19 cellular contexts compared by ENCODE assay signal in genomic region chr15:75063338-75063737, GRCh38. TPM values are rescaled to one million over a fixed set of nuclear protein-coding genes. Genes with fewer than 3 reads are reported as not detected.
A peak's percentile ranks its signal among the peaks of the same experiment; 100 is the strongest.
DNase-seq lines count a peak whose midpoint lies in the region; ATAC-seq and TF ChIP-seq lines count a peak whose summit lies in the region.
"Had no signal": no experiment of that assay in that cellular context is flagged by ENCODE, and none has a peak within 500 bp of the region (broad histone marks: within the 10 kb centered on the region; RNA-seq: fewer than 3 reads in every experiment).

No MANE protein-coding gene starts in this region.

- H3K27me3 Mint-ChIP-seq in T-helper 2 cell treated with Interferon-gamma antibody and Interleukin-4, amounts not matched to agents 5 μg/mL and 100 μg/mL, for 36 hours (ENCODE audit: low read depth), result no peaks in the 10 kb centered on the region

- peaks cover 64% of the 10 kb centered on the region for H3K4me1 Mint-ChIP-seq in T-helper 2 cell treated with Interferon-gamma antibody and Interleukin-4, amounts not matched to agents 5 μg/mL and 100 μg/mL, for 36 hours (ENCODE audit: low read depth)

- H3K4me3 ChIP-seq in right atrium auricular region (no peak overlapping the region), heart left ventricle (no peak overlapping the region)
- H3K4me3 ChIP-seq: body of pancreas, dorsolateral prefrontal cortex, esophagus squamous epithelium, left lung had no signal

- peaks cover 11% of the 10 kb centered on the region for H3K9me3 Mint-ChIP-seq in T-helper 2 cell treated with Interferon-gamma antibody and Interleukin-4, amounts not matched to agents 5 μg/mL and 100 μg/mL, for 36 hours

- no peak overlapping the region for H3K27ac ChIP-seq in right atrium auricular region
- H3K27ac ChIP-seq in heart left ventricle, result peak overlapping the region in 5 of 12 donors; percentile 37 to 81 (median 69)
- H3K27ac ChIP-seq: body of pancreas, dorsolateral prefrontal cortex, esophagus squamous epithelium, left lung had no signal

- no peak for TF ChIP-seq CTCF in right atrium auricular region (IDR thresholded peaks at IDR 0.05)
- no peak for TF ChIP-seq CTCF in heart left ventricle (IDR thresholded peaks at IDR 0.05)

- H3K36me3 Mint-ChIP-seq in T-helper 2 cell treated with Interferon-gamma antibody and Interleukin-4, amounts not matched to agents 5 μg/mL and 100 μg/mL, for 36 hours (ENCODE audit: low read depth), result peaks cover 47% of the 10 kb centered on the region

- H3K4me1 ChIP-seq in right atrium auricular region (peaks cover 0 to 40% of the 10 kb centered on the region in 2 donors), heart left ventricle (peaks cover 0 to 76% (median 29%) of the 10 kb centered on the region in 12 donors)

- no peaks in the 10 kb centered on the region for H3K27me3 ChIP-seq in right atrium auricular region
- no peaks in the 10 kb centered on the region for H3K27me3 ChIP-seq in heart left ventricle
- H3K27me3 ChIP-seq: body of pancreas, dorsolateral prefrontal cortex, esophagus squamous epithelium, left lung had no signal

- H3K27ac Mint-ChIP-seq in T-helper 2 cell treated with Interferon-gamma antibody and Interleukin-4, amounts not matched to agents 5 μg/mL and 100 μg/mL, for 36 hours, result no peak overlapping the region
- H3K27ac Mint-ChIP-seq: CD8-positive, alpha-beta T cell had no signal

- ATAC-seq in heart left ventricle, result no peak
- ATAC-seq in GM18505 (IDR thresholded peaks at IDR 0.05; ENCODE audit: unreplicated experiment), result no peak
- ATAC-seq in HG02759 (IDR thresholded peaks at IDR 0.05; ENCODE audit: unreplicated experiment), result no peak
- ATAC-seq: body of pancreas; CD8-positive, alpha-beta T cell; left lung; stimulated activated naive CD8-positive, alpha-beta T cell treated with anti-CD3 and anti-CD28 coated beads, Interleukin-15, Interleukin-2, amounts not matched to agents 100 U/mL and 50 U/mL, for 24 hours had no signal

- peaks cover 0 to 4% of the 10 kb centered on the region in 2 donors for H3K9me3 ChIP-seq in right atrium auricular region
- peaks cover 0 to 10% (median 0%) of the 10 kb centered on the region in 12 donors for H3K9me3 ChIP-seq in heart left ventricle
- H3K9me3 ChIP-seq: body of pancreas, esophagus squamous epithelium had no signal

- 47 to 60% (median 53%) methylated on average over 4 of the region's 4 CpGs for WGBS in heart left ventricle, 4 donors

- H3K36me3 ChIP-seq in right atrium auricular region (no peaks in the 10 kb centered on the region), heart left ventricle (no peaks in the 10 kb centered on the region)
- H3K36me3 ChIP-seq: esophagus squamous epithelium, left lung had no signal

- intact Hi-C loops in heart left ventricle (cut with DNase I) (no loop called here), posterior cingulate gyrus (cut with DNase I) (no loop called here)

- peak; percentile 34 for DNase-seq in right atrium auricular region (ENCODE audit: low spot score)
- no peak for DNase-seq in heart left ventricle
- DNase-seq in astrocyte of the hippocampus (ENCODE audit: low read depth, low spot score), result peak; percentile 70
- peak; percentile 38 for DNase-seq in left kidney (ENCODE audit: low read depth, low spot score)
- DNase-seq in T-helper 2 cell treated with Interferon-gamma antibody and Interleukin-4, amounts not matched to agents 5 μg/mL and 100 μg/mL, for 36 hours (ENCODE audit: low spot score), result no peak
- no peak for DNase-seq in posterior cingulate gyrus
- DNase-seq: activated CD4-positive, alpha-beta T cell treated with anti-CD3 and anti-CD28 coated beads for 1 hour; activated gamma-delta T cell treated with Interleukin-2 at 50 U/mL for 16 hours; body of pancreas; CD8-positive, alpha-beta T cell; esophagus squamous epithelium; Kasumi-1; left lung; NCI-H1417 treated with DMSO at 0.1 percent for 48 hours; NCI-H345; stimulated activated naive CD8-positive, alpha-beta T cell treated with anti-CD3 and anti-CD28 coated beads, Interleukin-15, Interleukin-2, amounts not matched to agents 100 U/mL and 50 U/mL, for 24 hours had no signal

- no peak overlapping the region for H3K4me3 Mint-ChIP-seq in T-helper 2 cell treated with Interferon-gamma antibody and Interleukin-4, amounts not matched to agents 5 μg/mL and 100 μg/mL, for 36 hours
- H3K4me3 Mint-ChIP-seq: CD8-positive, alpha-beta T cell had no signal

- no peak for TF ChIP-seq POLR2A in heart left ventricle (IDR thresholded peaks at IDR 0.05)
- no peak for TF ChIP-seq POLR2A in GM18505 (IDR thresholded peaks at IDR 0.05; ENCODE audit: borderline replicate concordance, extremely low read depth, insufficient read depth, insufficient read length)

RNA-seq across cellular contexts. Expression of gene PPCDC, which starts 39.9 kb away (rescaled TPM):
- total RNA-seq in right atrium auricular region, result 10 to 100 TPM; 10.6 to 11.5 TPM
- 10 to 100 TPM in 2 of 9 donors, 1 to 10 TPM in 7; 3.6 to 13.0 (median 4.9) TPM for total RNA-seq in heart left ventricle
- 1 to 10 TPM; 8.2 to 9.3 TPM for polyA plus RNA-seq in heart left ventricle

Comparison
In these comparisons a context has a peak if more than half of its experiments do, and no peak if none do; other contexts are left out.
1. DNase-seq: peak in right atrium auricular region (single experiment), astrocyte of the hippocampus (single experiment) and left kidney (single experiment); none in heart left ventricle (0 of 5), T-helper 2 cell treated with Interferon-gamma antibody and Interleukin-4, amounts not matched to agents 5 μg/mL and 100 μg/mL, for 36 hours (single experiment) and posterior cingulate gyrus (0 of 10).